In the genomic region with DNA sequence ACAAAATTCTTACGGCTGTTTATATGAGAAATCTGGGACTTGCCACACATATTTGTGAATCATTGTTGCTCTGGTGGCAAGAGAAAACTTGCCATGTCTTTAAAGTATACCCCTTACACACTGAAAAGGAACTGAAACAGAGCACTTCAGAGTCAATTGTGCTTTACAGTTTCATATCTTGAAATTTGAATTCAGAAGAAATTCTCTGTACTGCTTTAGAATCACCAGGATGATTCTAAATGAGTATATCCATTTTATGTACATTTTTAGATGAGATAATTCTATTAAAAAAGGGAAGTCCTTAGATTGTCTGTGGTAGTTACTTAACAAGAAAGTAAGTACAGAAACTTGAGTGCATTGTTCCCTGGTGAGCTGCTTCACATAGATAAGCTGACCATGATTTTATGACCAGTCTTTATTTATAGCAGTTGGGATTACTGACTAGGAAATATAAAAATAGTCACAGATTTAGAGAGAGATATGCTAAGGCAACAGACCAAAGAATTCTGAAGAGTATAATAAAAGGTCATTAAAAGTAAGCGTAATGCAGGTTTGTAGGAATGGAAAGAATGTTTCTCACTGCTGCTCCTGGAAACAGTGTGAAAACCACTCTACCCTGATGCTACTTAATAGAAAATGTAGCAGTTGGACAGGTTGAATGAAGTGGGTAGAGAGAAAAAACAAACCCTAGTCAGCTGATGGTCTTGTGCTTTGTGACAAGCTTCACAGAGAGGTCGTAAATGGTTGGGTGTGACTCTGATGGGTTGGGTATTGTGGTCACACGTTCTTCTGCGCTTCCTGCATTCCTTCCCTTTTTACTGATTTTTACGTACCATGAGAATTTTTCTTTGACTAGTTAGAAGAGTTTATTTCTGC, we compare ENCODE assay signal across 8 cellular contexts. TPM values are rescaled to one million over a fixed set of nuclear protein-coding genes. Genes with fewer than 3 reads are reported as not detected.
DNase-seq lines count a peak whose midpoint lies in the region; ATAC-seq lines count a peak whose summit lies in the region.

No MANE protein-coding gene starts in this region.

- peak overlapping the region; percentile 67 for H3K9ac ChIP-seq in adipocyte (ENCODE audit: low read length)

- 31% methylated on average over 6 of the region's 6 CpGs for WGBS in thymus

- H3K4me3 ChIP-seq in adipocyte (ENCODE audit: low read length) (peak overlapping the region; percentile 51), thymus (ENCODE audit: low read length) (no peak overlapping the region)

- no peak for DNase-seq in activated CD4-positive, CD25-positive, alpha-beta regulatory T cell (lab: John Stamatoyannopoulos, UW)
- DNase-seq in LHCN-M2 (ENCODE audit: low read depth) (peak; percentile 85), adipocyte (ENCODE audit: low read depth) (peak; percentile 62), kidney glomerular epithelial cell (lab: John Stamatoyannopoulos, UW) (peak; percentile 95), HK-2 (ENCODE audit: unreplicated experiment) (no peak)

- H3K27me3 ChIP-seq in adipocyte (replicated peaks; ENCODE audit: control insufficient read depth, insufficient read depth, low read length), result no peaks in the 10 kb centered on the region
- no peaks in the 10 kb centered on the region for H3K27me3 ChIP-seq in thymus (ENCODE audit: control insufficient read depth, insufficient read depth)

- peak overlapping the region; percentile 38 for H3K27ac ChIP-seq in thymus (ENCODE audit: low read depth)

- no peaks in the 10 kb centered on the region for H3K9me3 ChIP-seq in adipocyte (ENCODE audit: control insufficient read depth, low read length)
- no peaks in the 10 kb centered on the region for H3K9me3 ChIP-seq in thymus (ENCODE audit: control insufficient read depth)

- peak; percentile 44 to 57 for ATAC-seq in activated CD4-positive, CD25-positive, alpha-beta regulatory T cell treated with anti-CD3 and anti-CD28 coated beads, Interleukin-2, amount 50 U/mL, for 24 hours
- peak; percentile 72 for ATAC-seq in GM21825 (IDR thresholded peaks at IDR 0.05; ENCODE audit: unreplicated experiment)

- H3K36me3 ChIP-seq in adipocyte (ENCODE audit: control insufficient read depth, insufficient read depth, low read length, severe bottlenecking), result no peaks in the 10 kb centered on the region
- H3K36me3 ChIP-seq in thymus (ENCODE audit: control insufficient read depth, insufficient read depth), result no peaks in the 10 kb centered on the region

- H3K4me1 ChIP-seq in adipocyte (ENCODE audit: control insufficient read depth, insufficient read depth, low read length) (peaks cover 48% of the 10 kb centered on the region), thymus (ENCODE audit: control insufficient read depth, insufficient read depth, low read length) (peaks cover 5% of the 10 kb centered on the region)

RNA-seq across cellular contexts. Expression of a gene that starts 41.0 kb away (rescaled TPM):
- total RNA-seq in LHCN-M2 (2014; rRNA removed), result 15.1 and 17.6 TPM in 2 replicates
- polyA plus RNA-seq in LHCN-M2 (2012), result 6.8 TPM
- polyA plus RNA-seq in thymus, result 12.6 TPM

Comparison
In these comparisons a context has a peak if more than half of its experiments do, and no peak if none do; other contexts are left out.
1. DNase-seq: peak in LHCN-M2 (single experiment), adipocyte (single experiment) and kidney glomerular epithelial cell (single experiment); none in activated CD4-positive, CD25-positive, alpha-beta regulatory T cell (0 of 4) and HK-2 (single experiment).